2 cellular contexts compared by ENCODE assay signal in the genomic region with DNA sequence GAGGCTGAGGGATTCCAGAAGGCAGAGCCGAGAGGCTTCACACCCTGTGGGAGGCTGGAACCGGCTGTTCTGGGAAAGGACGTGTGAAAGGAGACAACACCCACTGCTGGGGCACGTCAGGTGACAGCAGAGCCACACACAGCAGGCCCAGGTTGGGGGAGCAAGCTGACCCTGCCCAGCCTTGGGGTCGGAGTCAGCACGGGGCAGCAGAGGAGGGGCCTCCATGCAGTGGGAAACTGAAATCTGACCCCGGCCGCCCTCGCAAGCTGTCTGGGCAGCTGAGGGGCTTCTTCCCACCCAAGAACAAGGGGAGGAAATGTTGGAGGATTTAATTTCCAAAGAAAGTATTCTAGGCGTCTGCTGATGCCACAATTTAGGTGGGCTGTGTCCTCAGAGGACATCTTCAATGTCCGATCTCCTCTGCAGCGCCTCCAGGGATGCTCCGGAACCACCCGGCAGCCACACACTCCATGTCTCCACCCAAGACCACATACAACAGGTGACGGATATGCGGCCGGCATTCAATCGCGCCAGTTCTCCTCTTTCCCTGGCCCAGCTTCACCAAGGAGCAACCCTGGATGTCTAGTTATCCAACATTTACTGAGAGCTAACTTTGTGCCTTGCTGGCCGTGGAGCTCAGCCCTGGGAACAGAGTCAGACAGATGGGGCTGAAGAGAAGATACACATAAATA.
TF ChIP-seq lines count a peak whose summit lies in the region.

No MANE protein-coding gene starts in this region.

TF ChIP-seq in H1, 55 proteins besides CTCF, POLR2A, EP300 and RAD21:
- TF ChIP-seq, protein P1, sequence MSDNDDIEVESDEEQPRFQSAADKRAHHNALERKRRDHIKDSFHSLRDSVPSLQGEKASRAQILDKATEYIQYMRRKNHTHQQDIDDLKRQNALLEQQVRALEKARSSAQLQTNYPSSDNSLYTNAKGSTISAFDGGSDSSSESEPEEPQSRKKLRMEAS (IDR thresholded peaks at IDR 0.05), result peak; percentile 27; the same call in 1 of the 2 replicates
- TF ChIP-seq, protein P2, sequence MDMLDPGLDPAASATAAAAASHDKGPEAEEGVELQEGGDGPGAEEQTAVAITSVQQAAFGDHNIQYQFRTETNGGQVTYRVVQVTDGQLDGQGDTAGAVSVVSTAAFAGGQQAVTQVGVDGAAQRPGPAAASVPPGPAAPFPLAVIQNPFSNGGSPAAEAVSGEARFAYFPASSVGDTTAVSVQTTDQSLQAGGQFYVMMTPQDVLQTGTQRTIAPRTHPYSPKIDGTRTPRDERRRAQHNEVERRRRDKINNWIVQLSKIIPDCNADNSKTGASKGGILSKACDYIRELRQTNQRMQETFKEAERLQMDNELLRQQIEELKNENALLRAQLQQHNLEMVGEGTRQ (IDR thresholded peaks at IDR 0.05; ENCODE audit: low read length), result 0 out of 2 replicates have a peak, but pooled peaks have one; percentile 21
- no peak for TF ChIP-seq SAP30 (IDR thresholded peaks at IDR 0.05; ENCODE audit: insufficient read depth, insufficient replicate concordance, low read length)

TF ChIP-seq in HepG2, 621 proteins besides CTCF, POLR2A, EP300 and RAD21:
- TF ChIP-seq, protein P3, sequence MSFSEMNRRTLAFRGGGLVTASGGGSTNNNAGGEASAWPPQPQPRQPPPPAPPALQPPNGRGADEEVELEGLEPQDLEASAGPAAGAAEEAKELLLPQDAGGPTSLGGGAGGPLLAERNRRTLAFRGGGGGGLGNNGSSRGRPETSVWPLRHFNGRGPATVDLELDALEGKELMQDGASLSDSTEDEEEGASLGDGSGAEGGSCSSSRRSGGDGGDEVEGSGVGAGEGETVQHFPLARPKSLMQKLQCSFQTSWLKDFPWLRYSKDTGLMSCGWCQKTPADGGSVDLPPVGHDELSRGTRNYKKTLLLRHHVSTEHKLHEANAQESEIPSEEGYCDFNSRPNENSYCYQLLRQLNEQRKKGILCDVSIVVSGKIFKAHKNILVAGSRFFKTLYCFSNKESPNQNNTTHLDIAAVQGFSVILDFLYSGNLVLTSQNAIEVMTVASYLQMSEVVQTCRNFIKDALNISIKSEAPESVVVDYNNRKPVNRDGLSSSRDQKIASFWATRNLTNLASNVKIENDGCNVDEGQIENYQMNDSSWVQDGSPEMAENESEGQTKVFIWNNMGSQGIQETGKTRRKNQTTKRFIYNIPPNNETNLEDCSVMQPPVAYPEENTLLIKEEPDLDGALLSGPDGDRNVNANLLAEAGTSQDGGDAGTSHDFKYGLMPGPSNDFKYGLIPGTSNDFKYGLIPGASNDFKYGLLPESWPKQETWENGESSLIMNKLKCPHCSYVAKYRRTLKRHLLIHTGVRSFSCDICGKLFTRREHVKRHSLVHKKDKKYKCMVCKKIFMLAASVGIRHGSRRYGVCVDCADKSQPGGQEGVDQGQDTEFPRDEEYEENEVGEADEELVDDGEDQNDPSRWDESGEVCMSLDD (CRISPR knock-in tag; IDR thresholded peaks at IDR 0.05; ENCODE audit: borderline replicate concordance), result no peak
- TF ChIP-seq, protein P4, sequence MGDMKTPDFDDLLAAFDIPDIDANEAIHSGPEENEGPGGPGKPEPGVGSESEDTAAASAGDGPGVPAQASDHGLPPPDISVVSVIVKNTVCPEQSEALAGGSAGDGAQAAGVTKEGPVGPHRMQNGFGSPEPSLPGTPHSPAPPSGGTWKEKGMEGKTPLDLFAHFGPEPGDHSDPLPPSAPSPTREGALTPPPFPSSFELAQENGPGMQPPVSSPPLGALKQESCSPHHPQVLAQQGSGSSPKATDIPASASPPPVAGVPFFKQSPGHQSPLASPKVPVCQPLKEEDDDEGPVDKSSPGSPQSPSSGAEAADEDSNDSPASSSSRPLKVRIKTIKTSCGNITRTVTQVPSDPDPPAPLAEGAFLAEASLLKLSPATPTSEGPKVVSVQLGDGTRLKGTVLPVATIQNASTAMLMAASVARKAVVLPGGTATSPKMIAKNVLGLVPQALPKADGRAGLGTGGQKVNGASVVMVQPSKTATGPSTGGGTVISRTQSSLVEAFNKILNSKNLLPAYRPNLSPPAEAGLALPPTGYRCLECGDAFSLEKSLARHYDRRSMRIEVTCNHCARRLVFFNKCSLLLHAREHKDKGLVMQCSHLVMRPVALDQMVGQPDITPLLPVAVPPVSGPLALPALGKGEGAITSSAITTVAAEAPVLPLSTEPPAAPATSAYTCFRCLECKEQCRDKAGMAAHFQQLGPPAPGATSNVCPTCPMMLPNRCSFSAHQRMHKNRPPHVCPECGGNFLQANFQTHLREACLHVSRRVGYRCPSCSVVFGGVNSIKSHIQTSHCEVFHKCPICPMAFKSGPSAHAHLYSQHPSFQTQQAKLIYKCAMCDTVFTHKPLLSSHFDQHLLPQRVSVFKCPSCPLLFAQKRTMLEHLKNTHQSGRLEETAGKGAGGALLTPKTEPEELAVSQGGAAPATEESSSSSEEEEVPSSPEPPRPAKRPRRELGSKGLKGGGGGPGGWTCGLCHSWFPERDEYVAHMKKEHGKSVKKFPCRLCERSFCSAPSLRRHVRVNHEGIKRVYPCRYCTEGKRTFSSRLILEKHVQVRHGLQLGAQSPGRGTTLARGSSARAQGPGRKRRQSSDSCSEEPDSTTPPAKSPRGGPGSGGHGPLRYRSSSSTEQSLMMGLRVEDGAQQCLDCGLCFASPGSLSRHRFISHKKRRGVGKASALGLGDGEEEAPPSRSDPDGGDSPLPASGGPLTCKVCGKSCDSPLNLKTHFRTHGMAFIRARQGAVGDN (CRISPR knock-in tag; IDR thresholded peaks at IDR 0.05), result 0 out of 2 replicates have a peak, but pooled peaks have one; percentile 9
TF ChIP-seq in HepG2: peak in this region for 1.
